In genomic region chr19:44796701-44797115, GRCh38 we compare ENCODE assay signal across 8 cellular contexts. TPM values are rescaled to one million over a fixed set of nuclear protein-coding genes. Genes with fewer than 3 reads are reported as not detected.
DNase-seq lines count a peak whose midpoint lies in the region; ATAC-seq and TF ChIP-seq lines count a peak whose summit lies in the region.

No MANE protein-coding gene starts in this region.

- peaks cover 47% of the 10 kb centered on the region for H3K4me1 Mint-ChIP-seq in nephron progenitor cell

- H3K27me3 ChIP-seq in GM23248 (replicated peaks; ENCODE audit: insufficient read depth), result no peaks in the 10 kb centered on the region

- no peak overlapping the region for H3K4me3 ChIP-seq in GM23248

- no peaks in the 10 kb centered on the region for H3K9me2 ChIP-seq in GM23248 (ENCODE audit: insufficient read depth)

- no peak overlapping the region for H2AFZ ChIP-seq in GM23248

- no peaks in the 10 kb centered on the region for H3K36me3 ChIP-seq in GM23248 (ENCODE audit: low read depth)

- no peak overlapping the region for H3K9ac ChIP-seq in GM23248

- peaks cover 11% of the 10 kb centered on the region for H3K27me3 Mint-ChIP-seq in nephron progenitor cell (ENCODE audit: low read depth, poor library complexity)

- no peaks in the 10 kb centered on the region for H3K9me3 ChIP-seq in GM23248 (ENCODE audit: low read depth)

- no peaks in the 10 kb centered on the region for H3K4me1 ChIP-seq in GM23248 (ENCODE audit: insufficient read depth)

- no peaks in the 10 kb centered on the region for H3K79me2 ChIP-seq in GM23248 (ENCODE audit: insufficient read depth)

- TF ChIP-seq CTCF in nephron progenitor cell (IDR thresholded peaks at IDR 0.05), result no peak

- ATAC-seq in HG03108 (IDR thresholded peaks at IDR 0.05; ENCODE audit: unreplicated experiment) (no peak), HG03097 (IDR thresholded peaks at IDR 0.05; ENCODE audit: low FRiP score, unreplicated experiment) (no peak)

- peak overlapping the region; percentile 35 for H3K4me3 Mint-ChIP-seq in nephron progenitor cell

- WGBS in GM23248 (ENCODE audit: low coverage in 1 of 2, low lambda C conversion rate in 2 of 2, missing lambda C conversion rate in 2 of 2), 2 experiments, result 75 to 80% methylated on average over 9 to 12 of the region's 12 CpGs

- H3K36me3 Mint-ChIP-seq in nephron progenitor cell (ENCODE audit: low read depth), result no peaks in the 10 kb centered on the region

- no peak overlapping the region for H3K4me2 ChIP-seq in GM23248 (ENCODE audit: unreplicated experiment)

- peak overlapping the region; percentile 72 for H3K27ac Mint-ChIP-seq in nephron progenitor cell

- H3K27ac ChIP-seq in GM23248, result no peak overlapping the region

- no peaks in the 10 kb centered on the region for H4K20me1 ChIP-seq in GM23248 (ENCODE audit: insufficient read depth)

- no peaks in the 10 kb centered on the region for H3F3A ChIP-seq in GM23248 (ENCODE audit: insufficient read depth)

- DNase-seq in ELF-1 (ENCODE audit: low read depth, low spot score) (peak; percentile 60), NCI-H345 treated with DMSO at 0.1 percent for 48 hours (lab: John Stamatoyannopoulos, UW; ENCODE audit: unreplicated experiment) (peak; percentile 52), dermis microvascular lymphatic vessel endothelial cell (ENCODE audit: low read depth in 2 of 2) (peak; percentile 61), nephron progenitor cell (no peak), GM23248 (no peak)
- no peak for DNase-seq in activated CD8-positive, alpha-beta memory T cell treated with anti-CD3 and anti-CD28 coated beads, Interleukin-2, amount 50 U/mL, for 48 hours

- H3K9me3 Mint-ChIP-seq in nephron progenitor cell, result no peaks in the 10 kb centered on the region

- in situ Hi-C loops in GM23248 (cut with MboI), result no loop called here

RNA-seq across cellular contexts. Expression of gene BCAM, which starts 12.2 kb away (rescaled TPM):
- 14.9 and 40.6 TPM in 2 replicates for total RNA-seq in dermis microvascular lymphatic vessel endothelial cell
- 1.3 and 2.1 TPM in 2 replicates for total RNA-seq in GM23248 (2014; rRNA removed; shearing (Covaris generic))
- polyA plus RNA-seq in GM23248 (2016; fragmentation: Nextera tagmentation; extraction: Ambion mirVana), result 1.4 and 1.5 TPM in 2 replicates

RNA-seq across cellular contexts. Expression of gene CBLC, which starts 19.0 kb away (rescaled TPM):
- 0.13 TPM in 1 of 2 replicates, not detected in the other for total RNA-seq in dermis microvascular lymphatic vessel endothelial cell
- total RNA-seq in GM23248 (2014; rRNA removed; shearing (Covaris generic)), result not detected in 2 replicates
- not detected in 2 replicates for polyA plus RNA-seq in GM23248 (2016; fragmentation: Nextera tagmentation; extraction: Ambion mirVana)

RNA-seq across cellular contexts. Expression of gene BCL3, which starts 48.2 kb away (rescaled TPM):
- total RNA-seq in dermis microvascular lymphatic vessel endothelial cell, result 1.4 and 3.8 TPM in 2 replicates
- 11.3 and 18.6 TPM in 2 replicates for total RNA-seq in GM23248 (2014; rRNA removed; shearing (Covaris generic))
- 24.6 and 26.8 TPM in 2 replicates for polyA plus RNA-seq in GM23248 (2016; fragmentation: Nextera tagmentation; extraction: Ambion mirVana)

RNA-seq across cellular contexts. Expression of gene NECTIN2, which starts 49.4 kb away (rescaled TPM):
- 75.6 and 127 TPM in 2 replicates for total RNA-seq in dermis microvascular lymphatic vessel endothelial cell
- 71.7 and 88.7 TPM in 2 replicates for total RNA-seq in GM23248 (2014; rRNA removed; shearing (Covaris generic))
- 60.5 and 63.0 TPM in 2 replicates for polyA plus RNA-seq in GM23248 (2016; fragmentation: Nextera tagmentation; extraction: Ambion mirVana)

Comparison
In these comparisons a context has a peak if more than half of its experiments do, and no peak if none do; other contexts are left out.
1. DNase-seq: peak in ELF-1 (single experiment), NCI-H345 treated with DMSO at 0.1 percent for 48 hours (single experiment) and dermis microvascular lymphatic vessel endothelial cell (2 of 2); none in nephron progenitor cell (single experiment), activated CD8-positive, alpha-beta memory T cell treated with anti-CD3 and anti-CD28 coated beads, Interleukin-2, amount 50 U/mL, for 48 hours (single experiment) and GM23248 (single experiment).